Comparison of ENCODE assay signal across 35 cellular contexts in genomic region chr1:57945045-57945444, GRCh38.
"Had no signal": no experiment of that assay in that cellular context is flagged by ENCODE, and none has a peak within 500 bp of the region (broad histone marks: within the 10 kb centered on the region; RNA-seq: fewer than 3 reads in every experiment).

No MANE protein-coding gene starts in this region.

- H3K36me3 ChIP-seq: MG63 had no signal

- DNase-seq: Karpas-422, Kasumi-1, MG63, MM.1S, MV-4-11, NCI-H1048, NCI-H1092, NCI-H1092 treated with DMSO at 0.1 percent for 48 hours, NCI-H1105, NCI-H1105 treated with DMSO at 0.1 percent for 48 hours, NCI-H1417, NCI-H1417 treated with DMSO at 0.1 percent for 48 hours, NCI-H1436, NCI-H1436 treated with DMSO at 0.1 percent for 48 hours, NCI-H146, NCI-H1694, NCI-H1694 treated with DMSO at 0.1 percent for 48 hours, NCI-H187, NCI-H187 treated with DMSO at 0.1 percent for 48 hours, NCI-H1930, NCI-H2029, NCI-H2029 treated with DMSO at 0.1 percent for 48 hours, NCI-H2081, NCI-H2081 treated with DMSO at 0.1 percent for 48 hours, NCI-H2107, NCI-H2171, NCI-H2171 treated with DMSO at 0.1 percent for 48 hours, NCI-H2227 treated with DMSO at 0.1 percent for 48 hours, NCI-H226, NCI-H345, NCI-H446, NCI-H446 treated with DMSO at 0.1 percent for 48 hours, NCI-H510A, NCI-H510A treated with DMSO at 0.1 percent for 48 hours had no signal

- H3K27ac ChIP-seq: KMS-11 had no signal

- H3K27me3 ChIP-seq: MG63 had no signal

- H3K4me3 ChIP-seq: MG63 had no signal

- H3K4me2 ChIP-seq: KMS-11 had no signal

- H3K9me3 ChIP-seq: MG63 had no signal

- H3K9ac ChIP-seq: KMS-11 had no signal
